In the genomic region with DNA sequence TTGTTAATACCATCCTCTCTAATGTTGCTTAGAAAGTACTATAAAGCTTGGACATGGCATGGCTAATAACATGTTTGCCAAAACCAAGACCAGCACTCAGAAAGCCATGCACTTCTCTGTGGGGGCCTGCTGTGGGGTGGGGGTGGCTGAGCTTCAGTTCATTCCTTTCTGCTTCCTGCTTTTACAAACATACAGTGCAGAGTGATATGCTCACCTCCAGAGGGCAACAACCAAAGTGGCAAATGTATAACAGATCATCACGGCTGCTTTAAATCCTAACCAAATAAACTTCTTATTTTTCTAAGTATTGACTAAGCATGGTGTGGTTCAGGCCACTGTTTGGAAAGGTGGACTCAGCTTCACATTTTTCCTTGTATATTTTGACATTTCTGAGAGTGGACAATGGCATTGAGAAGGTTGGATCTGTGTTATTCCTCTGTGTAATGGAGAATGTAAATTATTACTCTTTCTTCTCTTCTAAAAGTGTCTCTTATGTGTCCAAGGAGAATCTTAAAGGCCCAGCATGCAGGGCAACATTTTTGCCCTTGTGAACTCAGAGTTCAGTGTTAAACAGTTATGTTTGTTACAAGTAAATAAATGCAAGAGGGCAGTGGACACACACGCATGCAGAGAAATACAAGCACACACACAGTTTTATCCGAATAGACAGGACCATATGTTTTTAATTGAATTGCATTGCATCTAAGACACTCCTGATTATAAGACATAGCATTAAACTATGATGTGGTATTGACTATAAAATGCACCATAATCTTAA, we compare ENCODE assay signal across 2 cellular contexts.
A peak's percentile ranks its signal among the peaks of the same experiment; 100 is the strongest.
TF ChIP-seq lines count a peak whose summit lies in the region.

No MANE protein-coding gene starts in this region.

TF ChIP-seq in HCT116, 20 proteins besides CTCF, POLR2A, EP300 and RAD21:
- TF ChIP-seq TCF7L2 (IDR thresholded peaks at IDR 0.05; ENCODE audit: borderline replicate concordance, extremely low read depth, insufficient read depth, insufficient read length) (no peak), YY1 (IDR thresholded peaks at IDR 0.05; ENCODE audit: extremely low read depth, insufficient replicate concordance, low read depth, low read length) (no peak), ZNF274 (IDR thresholded peaks at IDR 0.05; ENCODE audit: low read depth, low read length) (no peak), POLR2AphosphoS5 (IDR thresholded peaks at IDR 0.05; ENCODE audit: low read depth, low read length) (no peak), EGR1 (IDR thresholded peaks at IDR 0.05; ENCODE audit: low read depth) (no peak), ELF1 (IDR thresholded peaks at IDR 0.05; ENCODE audit: borderline replicate concordance, low read depth) (no peak), CEBPB (IDR thresholded peaks at IDR 0.05; ENCODE audit: low read depth) (no peak), CBX3 (IDR thresholded peaks at IDR 0.05; ENCODE audit: low read depth) (no peak), SIN3A (IDR thresholded peaks at IDR 0.05; ENCODE audit: low read depth) (no peak), FOSL1 (IDR thresholded peaks at IDR 0.05; ENCODE audit: low read depth) (no peak), EZH2 (IDR thresholded peaks at IDR 0.05) (no peak), EZH2phosphoT487 (IDR thresholded peaks at IDR 0.05; ENCODE audit: borderline replicate concordance) (no peak), SP1 (IDR thresholded peaks at IDR 0.05; ENCODE audit: low read depth) (no peak)
- TF ChIP-seq, protein P1, sequence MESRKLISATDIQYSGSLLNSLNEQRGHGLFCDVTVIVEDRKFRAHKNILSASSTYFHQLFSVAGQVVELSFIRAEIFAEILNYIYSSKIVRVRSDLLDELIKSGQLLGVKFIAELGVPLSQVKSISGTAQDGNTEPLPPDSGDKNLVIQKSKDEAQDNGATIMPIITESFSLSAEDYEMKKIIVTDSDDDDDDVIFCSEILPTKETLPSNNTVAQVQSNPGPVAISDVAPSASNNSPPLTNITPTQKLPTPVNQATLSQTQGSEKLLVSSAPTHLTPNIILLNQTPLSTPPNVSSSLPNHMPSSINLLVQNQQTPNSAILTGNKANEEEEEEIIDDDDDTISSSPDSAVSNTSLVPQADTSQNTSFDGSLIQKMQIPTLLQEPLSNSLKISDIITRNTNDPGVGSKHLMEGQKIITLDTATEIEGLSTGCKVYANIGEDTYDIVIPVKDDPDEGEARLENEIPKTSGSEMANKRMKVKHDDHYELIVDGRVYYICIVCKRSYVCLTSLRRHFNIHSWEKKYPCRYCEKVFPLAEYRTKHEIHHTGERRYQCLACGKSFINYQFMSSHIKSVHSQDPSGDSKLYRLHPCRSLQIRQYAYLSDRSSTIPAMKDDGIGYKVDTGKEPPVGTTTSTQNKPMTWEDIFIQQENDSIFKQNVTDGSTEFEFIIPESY (IDR thresholded peaks at IDR 0.05; ENCODE audit: extremely low read depth, insufficient replicate concordance, low read length), result no peak
- TF ChIP-seq, protein P2, sequence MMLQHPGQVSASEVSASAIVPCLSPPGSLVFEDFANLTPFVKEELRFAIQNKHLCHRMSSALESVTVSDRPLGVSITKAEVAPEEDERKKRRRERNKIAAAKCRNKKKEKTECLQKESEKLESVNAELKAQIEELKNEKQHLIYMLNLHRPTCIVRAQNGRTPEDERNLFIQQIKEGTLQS (IDR thresholded peaks at IDR 0.05), result no peak
- TF ChIP-seq, protein P3, sequence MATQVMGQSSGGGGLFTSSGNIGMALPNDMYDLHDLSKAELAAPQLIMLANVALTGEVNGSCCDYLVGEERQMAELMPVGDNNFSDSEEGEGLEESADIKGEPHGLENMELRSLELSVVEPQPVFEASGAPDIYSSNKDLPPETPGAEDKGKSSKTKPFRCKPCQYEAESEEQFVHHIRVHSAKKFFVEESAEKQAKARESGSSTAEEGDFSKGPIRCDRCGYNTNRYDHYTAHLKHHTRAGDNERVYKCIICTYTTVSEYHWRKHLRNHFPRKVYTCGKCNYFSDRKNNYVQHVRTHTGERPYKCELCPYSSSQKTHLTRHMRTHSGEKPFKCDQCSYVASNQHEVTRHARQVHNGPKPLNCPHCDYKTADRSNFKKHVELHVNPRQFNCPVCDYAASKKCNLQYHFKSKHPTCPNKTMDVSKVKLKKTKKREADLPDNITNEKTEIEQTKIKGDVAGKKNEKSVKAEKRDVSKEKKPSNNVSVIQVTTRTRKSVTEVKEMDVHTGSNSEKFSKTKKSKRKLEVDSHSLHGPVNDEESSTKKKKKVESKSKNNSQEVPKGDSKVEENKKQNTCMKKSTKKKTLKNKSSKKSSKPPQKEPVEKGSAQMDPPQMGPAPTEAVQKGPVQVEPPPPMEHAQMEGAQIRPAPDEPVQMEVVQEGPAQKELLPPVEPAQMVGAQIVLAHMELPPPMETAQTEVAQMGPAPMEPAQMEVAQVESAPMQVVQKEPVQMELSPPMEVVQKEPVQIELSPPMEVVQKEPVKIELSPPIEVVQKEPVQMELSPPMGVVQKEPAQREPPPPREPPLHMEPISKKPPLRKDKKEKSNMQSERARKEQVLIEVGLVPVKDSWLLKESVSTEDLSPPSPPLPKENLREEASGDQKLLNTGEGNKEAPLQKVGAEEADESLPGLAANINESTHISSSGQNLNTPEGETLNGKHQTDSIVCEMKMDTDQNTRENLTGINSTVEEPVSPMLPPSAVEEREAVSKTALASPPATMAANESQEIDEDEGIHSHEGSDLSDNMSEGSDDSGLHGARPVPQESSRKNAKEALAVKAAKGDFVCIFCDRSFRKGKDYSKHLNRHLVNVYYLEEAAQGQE (IDR thresholded peaks at IDR 0.05; ENCODE audit: low read depth), result no peak

TF ChIP-seq in SK-N-SH, 30 proteins besides CTCF, POLR2A, EP300 and RAD21:
- TF ChIP-seq, protein P4, sequence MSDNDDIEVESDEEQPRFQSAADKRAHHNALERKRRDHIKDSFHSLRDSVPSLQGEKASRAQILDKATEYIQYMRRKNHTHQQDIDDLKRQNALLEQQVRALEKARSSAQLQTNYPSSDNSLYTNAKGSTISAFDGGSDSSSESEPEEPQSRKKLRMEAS (IDR thresholded peaks at IDR 0.05; ENCODE audit: low read depth), result no peak
- TF ChIP-seq EZH2phosphoT487 (IDR thresholded peaks at IDR 0.05; ENCODE audit: borderline replicate concordance, low read depth), result no peak
- no peak for TF ChIP-seq TCF12 (IDR thresholded peaks at IDR 0.05)
- no peak for TF ChIP-seq ELF1 (IDR thresholded peaks at IDR 0.05)
- TF ChIP-seq SMC3 (IDR thresholded peaks at IDR 0.05; ENCODE audit: low read depth, low read length), result peak; percentile 4; the same call in 1 of the 2 replicates
- no peak for TF ChIP-seq CHD2 (IDR thresholded peaks at IDR 0.05; ENCODE audit: low read length, partially characterized antibody)
TF ChIP-seq in SK-N-SH: peak in this region for 1.
